Comparison of ENCODE assay signal across 1 cellular context in the genomic region with DNA sequence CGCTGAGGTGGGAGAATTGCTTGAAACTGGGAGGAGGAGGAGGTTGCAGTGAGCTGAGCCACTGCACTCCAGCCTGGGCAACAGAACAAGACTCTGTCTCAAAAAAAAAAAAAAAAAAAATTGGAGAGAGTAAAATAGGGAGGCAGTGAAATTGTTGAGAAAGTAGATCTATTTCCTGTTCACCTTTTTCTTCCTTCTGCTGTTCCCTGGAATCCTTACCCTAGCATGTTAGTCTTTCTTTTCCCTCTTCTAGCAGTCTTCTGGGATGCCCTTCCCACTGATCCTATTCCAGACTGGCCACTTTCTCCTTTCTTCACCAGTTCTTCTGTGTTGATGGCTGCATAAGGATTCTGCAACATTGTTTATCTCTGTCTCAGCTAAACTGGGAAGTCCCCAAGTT.
TF ChIP-seq lines count a peak whose summit lies in the region.

No MANE protein-coding gene starts in this region.

TF ChIP-seq in GM23338, 12 proteins besides CTCF, POLR2A, EP300 and RAD21:
- TF ChIP-seq NANOG (IDR thresholded peaks at IDR 0.05; ENCODE audit: borderline replicate concordance), result no peak
- TF ChIP-seq ZNF114 (CRISPR knock-in tag; IDR thresholded peaks at IDR 0.05), result no peak
- no peak for TF ChIP-seq JUNB (IDR thresholded peaks at IDR 0.05; ENCODE audit: unreplicated experiment)
- no peak for TF ChIP-seq ZNF331 (CRISPR knock-in tag; IDR thresholded peaks at IDR 0.05; ENCODE audit: low read depth)
- no peak for TF ChIP-seq EZH2phosphoT487 (IDR thresholded peaks at IDR 0.05; ENCODE audit: unreplicated experiment)
